10 cellular contexts compared by ENCODE assay signal in the genomic region with DNA sequence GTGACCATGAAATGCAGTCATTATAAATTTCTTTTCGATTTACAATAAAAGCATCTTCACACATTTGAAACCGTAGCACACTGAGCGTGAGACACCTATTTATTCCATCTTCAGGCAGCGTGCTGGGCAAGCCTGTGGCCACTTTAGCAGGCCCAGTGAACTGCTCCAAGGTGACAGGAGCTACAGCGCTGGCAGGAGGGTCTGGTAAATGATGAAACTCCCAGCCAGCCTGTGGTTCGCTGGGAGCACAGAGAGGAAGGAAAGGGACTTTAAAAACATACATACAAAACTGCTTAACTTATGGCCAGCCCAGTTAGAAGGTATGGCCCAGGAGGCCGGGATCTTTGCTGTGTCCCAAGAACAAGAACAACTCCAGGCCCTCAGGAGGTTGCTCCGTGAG. TPM values are rescaled to one million over a fixed set of nuclear protein-coding genes. Genes with fewer than 3 reads are reported as not detected.
DNase-seq lines count a peak whose midpoint lies in the region; ATAC-seq, FAIRE-seq and TF ChIP-seq lines count a peak whose summit lies in the region.
"Had no signal": no experiment of that assay in that cellular context is flagged by ENCODE, and none has a peak within 500 bp of the region (broad histone marks: within the 10 kb centered on the region; RNA-seq: fewer than 3 reads in every experiment).

No MANE protein-coding gene starts in this region.

- no TSS peak for BruUV-seq in HepG2 (replicated peaks; lab: Mats Ljungman, UMichigan)

- CTCF ChIA-PET in activated naive CD4-positive, alpha-beta T cell treated with anti-CD3 and anti-CD28 coated beads for 36 hours (lab: Charles Lee) = no interaction called here
- CTCF ChIA-PET in activated CD4-positive, alpha-beta memory T cell treated with anti-CD3 and anti-CD28 coated beads for 36 hours (lab: Charles Lee) = interaction anchor here (2.9 to 4.0 kb wide), 2 partner anchors 25 to 66 kb away, joined by 10 to 19 read pairs; no protein-coding TSS in a partner anchor
- CTCF ChIA-PET in HepG2 (lab: Yijun Ruan, JAX; ENCODE audit: low intra/inter-chr PET ratio, low total read pairs) = no interaction called here

- H3K4me3 ChIP-seq in HepG2 (replicated peaks in 1 of 3; ENCODE audit: insufficient read depth in 1 of 3, low read depth in 2 of 3, low read length in 3 of 3) = peak overlapping the region in 1 of 3 experiments; percentile 43; a peak in 1 of 6 replicates
- no peak overlapping the region for H3K4me3 ChIP-seq in tibial nerve

- H3K79me2 ChIP-seq in HepG2 (ENCODE audit: insufficient read depth, low read length) = peaks cover 82% of the 10 kb centered on the region

- peak overlapping the region; percentile 60 for H3K27ac ChIP-seq in HepG2 (ENCODE audit: extremely low read length, insufficient read depth, low read length)
- peak overlapping the region in 3 of 4 donors; percentile 29 to 75 (median 71) for H3K27ac ChIP-seq in tibial nerve

- H3K4me1 ChIP-seq in HepG2 (ENCODE audit: insufficient read depth, low read length) = peaks cover 90% of the 10 kb centered on the region
- peaks cover 0 to 87% (median 58%) of the 10 kb centered on the region in 4 donors for H3K4me1 ChIP-seq in tibial nerve

- no peak for TF ChIP-seq POLR2A in HepG2 (IDR thresholded peaks at IDR 0.05; ENCODE audit: insufficient read depth in 1 of 2, low read depth in 2 of 2, low read length in 2 of 2)
- TF ChIP-seq POLR2A in tibial nerve (IDR thresholded peaks at IDR 0.05) = no peak

- intact Hi-C loops in activated naive CD4-positive, alpha-beta T cell treated with anti-CD3 and anti-CD28 coated beads for 36 hours (cut with micrococcal nuclease) = loop anchor here (5.0 kb wide), 2 partner anchors 232 to 467 kb away; a partner anchor contains a TSS
- intact Hi-C loops in activated CD4-positive, alpha-beta memory T cell treated with anti-CD3 and anti-CD28 coated beads for 36 hours (cut with micrococcal nuclease) = loop anchor here (5.0 to 10.0 kb wide), 5 partner anchors 232 to 620 kb away; a partner anchor contains a TSS
- intact Hi-C loops in HepG2 (cut with micrococcal nuclease; ENCODE audit: unreplicated experiment) = loop anchor here (1.0 to 2.0 kb wide), 3 partner anchors 30 to 128 kb away; no protein-coding TSS in a partner anchor

- H3K4me1 Mint-ChIP-seq in activated naive CD4-positive, alpha-beta T cell treated with anti-CD3 and anti-CD28 coated beads for 36 hours (ENCODE audit: low read depth) = peaks cover 83% of the 10 kb centered on the region
- peaks cover 76% of the 10 kb centered on the region for H3K4me1 Mint-ChIP-seq in activated CD4-positive, alpha-beta memory T cell treated with anti-CD3 and anti-CD28 coated beads for 36 hours (ENCODE audit: low read depth)

- H3K36me3 Mint-ChIP-seq in activated naive CD4-positive, alpha-beta T cell treated with anti-CD3 and anti-CD28 coated beads for 36 hours (ENCODE audit: low read depth) = peaks cover 8% of the 10 kb centered on the region
- peaks cover 30% of the 10 kb centered on the region for H3K36me3 Mint-ChIP-seq in activated CD4-positive, alpha-beta memory T cell treated with anti-CD3 and anti-CD28 coated beads for 36 hours

- POLR2A ChIA-PET in activated CD4-positive, alpha-beta memory T cell treated with anti-CD3 and anti-CD28 coated beads for 36 hours (lab: Charles Lee) = interaction anchor here (0.8 to 11.1 kb wide), 6 partner anchors 24 to 93 kb away, joined by 3 to 76 read pairs (median 5); no protein-coding TSS in a partner anchor
- POLR2A ChIA-PET in HepG2 (lab: Yijun Ruan, JAX) = interaction anchor here (2.0 kb wide), 1 partner anchor 128 kb away, joined by 4 read pairs; no protein-coding TSS in a partner anchor

- no peaks in the 10 kb centered on the region for H3K9me3 ChIP-seq in HepG2 (ENCODE audit: low read length)
- H3K9me3 ChIP-seq in tibial nerve = no peaks in the 10 kb centered on the region

- TF ChIP-seq RAD21 in HepG2 (CRISPR knock-in tag; IDR thresholded peaks at IDR 0.05) = no peak

- H3K36me3 ChIP-seq in HepG2 (replicated peaks in 1 of 2; ENCODE audit: control insufficient read depth in 1 of 2, insufficient read depth in 2 of 2, low read length in 2 of 2) (no peaks in the 10 kb centered on the region), tibial nerve (no peaks in the 10 kb centered on the region)

- TF ChIP-seq CTCF in HepG2 (CRISPR knock-in tag; IDR thresholded peaks at IDR 0.05) (no peak), tibial nerve (IDR thresholded peaks at IDR 0.05) (no peak)

- in situ Hi-C loops in HepG2 (cut with HindIII; ENCODE audit: extremely low pct_ligation_motif_present, low pct_unique_long_range_greater_than_20kb) = loop anchor here (10.0 to 25.0 kb wide), 2 partner anchors 80 to 347 kb away; a partner anchor contains a TSS

- WGBS in HepG2 (ENCODE audit: low lambda C conversion rate) = 52% methylated on average over 8 of the region's 8 CpGs
- WGBS in tibial nerve, 2 donors = 83 to 87% methylated on average over 8 of the region's 8 CpGs

- no peak overlapping the region for H2AFZ ChIP-seq in HepG2 (ENCODE audit: low read length)

- peak overlapping the region; percentile 66 for H3K4me2 ChIP-seq in HepG2 (ENCODE audit: low read depth, low read length)

- DNase-seq in activated naive CD4-positive, alpha-beta T cell treated with anti-CD3 and anti-CD28 coated beads for 36 hours = no peak
- no peak for DNase-seq in activated naive CD4-positive, alpha-beta T cell (lab: John Stamatoyannopoulos, UW)
- no peak for DNase-seq in activated CD4-positive, alpha-beta memory T cell treated with anti-CD3 and anti-CD28 coated beads for 36 hours
- DNase-seq in HepG2 (ENCODE audit: low spot score) (no peak), tibial nerve (ENCODE audit: low spot score in 2 of 2) (no peak), A172 (ENCODE audit: low spot score) (no peak), mucosa of gallbladder (ENCODE audit: low spot score) (no peak)
- DNase-seq: NCI-H2107 had no signal

- H3K27me3 Mint-ChIP-seq in activated naive CD4-positive, alpha-beta T cell treated with anti-CD3 and anti-CD28 coated beads for 36 hours (ENCODE audit: low read depth) = no peaks in the 10 kb centered on the region
- no peaks in the 10 kb centered on the region for H3K27me3 Mint-ChIP-seq in activated CD4-positive, alpha-beta memory T cell treated with anti-CD3 and anti-CD28 coated beads for 36 hours

- TF ChIP-seq EP300 in HepG2 (IDR thresholded peaks at IDR 0.05; ENCODE audit: low read depth in 2 of 2, low read length in 2 of 2) = no peak
- no peak for TF ChIP-seq EP300 in HepG2 (CRISPR knock-in tag; IDR thresholded peaks at IDR 0.05; ENCODE audit: borderline replicate concordance)
- TF ChIP-seq EP300 in tibial nerve (IDR thresholded peaks at IDR 0.05) = no peak

- peak; percentile 10 for ATAC-seq in HepG2
- no peak for ATAC-seq in HG02588 (IDR thresholded peaks at IDR 0.05; ENCODE audit: unreplicated experiment)
- ATAC-seq: activated CD4-positive, CD25-positive, alpha-beta regulatory T cell treated with anti-CD3 and anti-CD28 coated beads, Interleukin-2, amount 50 U/mL, for 24 hours had no signal

- H3K27ac Mint-ChIP-seq in activated naive CD4-positive, alpha-beta T cell treated with anti-CD3 and anti-CD28 coated beads for 36 hours = peak overlapping the region; percentile 93
- peak overlapping the region; percentile 93 for H3K27ac Mint-ChIP-seq in activated CD4-positive, alpha-beta memory T cell treated with anti-CD3 and anti-CD28 coated beads for 36 hours

- FAIRE-seq in HepG2 (lab: Jason Lieb, UNC) = no peak

- no peaks in the 10 kb centered on the region for H3K27me3 ChIP-seq in HepG2 (ENCODE audit: control insufficient read depth in 1 of 2, insufficient read depth in 2 of 2, low read length in 2 of 2)
- H3K27me3 ChIP-seq in tibial nerve = no peaks in the 10 kb centered on the region

- peaks cover 16% of the 10 kb centered on the region; the same call in 1 of the 2 replicates for H4K20me1 ChIP-seq in HepG2 (ENCODE audit: insufficient read depth, low read length)

- H3K9me3 Mint-ChIP-seq in activated naive CD4-positive, alpha-beta T cell treated with anti-CD3 and anti-CD28 coated beads for 36 hours = no peaks in the 10 kb centered on the region
- H3K9me3 Mint-ChIP-seq in activated CD4-positive, alpha-beta memory T cell treated with anti-CD3 and anti-CD28 coated beads for 36 hours = no peaks in the 10 kb centered on the region

- no peak overlapping the region for H3K4me3 Mint-ChIP-seq in activated naive CD4-positive, alpha-beta T cell treated with anti-CD3 and anti-CD28 coated beads for 36 hours
- peak overlapping the region; percentile 62 for H3K4me3 Mint-ChIP-seq in activated CD4-positive, alpha-beta memory T cell treated with anti-CD3 and anti-CD28 coated beads for 36 hours

- peak overlapping the region; percentile 36 for H3K9ac ChIP-seq in HepG2 (ENCODE audit: insufficient read depth, low read depth, low read length)

RNA-seq across cellular contexts. Expression of a gene that starts 5.1 kb away (rescaled TPM):
- 10 to 100 TPM; 55.9 to 59.9 TPM for total RNA-seq in activated naive CD4-positive, alpha-beta T cell treated with anti-CD3 and anti-CD28 coated beads for 36 hours
- total RNA-seq in activated CD4-positive, alpha-beta memory T cell treated with anti-CD3 and anti-CD28 coated beads for 36 hours = 10 to 100 TPM; 91.9 to 92.3 TPM
- total RNA-seq in HepG2 (2016; rRNA removed; fragmentation: Illumina TruSeq; extraction: Trizol) (21.2 and 21.7 TPM in 2 replicates), tibial nerve (10 to 100 TPM; 32.0 to 57.3 (median 38.9) TPM), mucosa of gallbladder (75.9 TPM)
- 6.1 and 9.4 TPM in 2 replicates for total RNA-seq in HepG2 (2016; cell fraction: cytosol; rRNA removed; fragmentation: Illumina TruSeq; extraction: Trizol; ENCODE audit: low read depth)
- 17.2 and 20.5 TPM in 2 replicates for total RNA-seq in HepG2 (2016; cell fraction: insoluble cytoplasmic fraction; rRNA removed; fragmentation: Illumina TruSeq; extraction: Trizol)
- 22.7 and 23.5 TPM in 2 replicates for total RNA-seq in HepG2 (2016; cell fraction: membrane; rRNA removed; fragmentation: Illumina TruSeq; extraction: Trizol)
- total RNA-seq in HepG2 (2016; cell fraction: nucleus; rRNA removed; fragmentation: Illumina TruSeq; extraction: Trizol) = 15.4 and 18.1 TPM in 2 replicates
- 38.9 and 46.6 TPM in 2 replicates for polyA plus RNA-seq in HepG2 (2011; rRNA removed)
- polyA plus RNA-seq in HepG2 (2011; cell fraction: cytosol; rRNA removed) = 29.9 and 30.8 TPM in 2 replicates
- 38.0 and 38.2 TPM in 2 replicates for polyA plus RNA-seq in HepG2 (2011; cell fraction: nucleus; rRNA removed)
- 36.7 and 38.5 TPM in 2 replicates for polyA plus RNA-seq in HepG2 (2012)
- 2.1 and 3.2 TPM in 2 replicates for polyA plus RNA-seq in HepG2 (2016; cell fraction: cytosol; fragmentation: Illumina TruSeq; extraction: Trizol; ENCODE audit: low read depth)
- 16.9 and 24.5 TPM in 2 replicates for polyA plus RNA-seq in HepG2 (2016; cell fraction: insoluble cytoplasmic fraction; fragmentation: Illumina TruSeq; extraction: Trizol; ENCODE audit: low read depth)
- 15.6 and 18.4 TPM in 2 replicates for polyA plus RNA-seq in HepG2 (2016; cell fraction: membrane; fragmentation: Illumina TruSeq; extraction: Trizol; ENCODE audit: low read depth)
- 22.7 and 25.7 TPM in 2 replicates for polyA plus RNA-seq in HepG2 (2016; cell fraction: nucleus; fragmentation: Illumina TruSeq; extraction: Trizol; ENCODE audit: insufficient read depth, low read depth)
- 31.8 and 52.5 TPM in 2 replicates for polyA minus RNA-seq in HepG2 (2011; rRNA and poly(A)+ RNA removed; ENCODE audit: low replicate concordance)
- 25.4 and 30.6 TPM in 2 replicates for polyA minus RNA-seq in HepG2 (2011; cell fraction: cytosol; rRNA and poly(A)+ RNA removed)
- 18.2 and 24.7 TPM in 2 replicates for polyA minus RNA-seq in HepG2 (2011; cell fraction: nucleus; rRNA and poly(A)+ RNA removed)
- 20.0 and 40.9 TPM in 2 replicates for total RNA-seq in A172 (2014; rRNA removed; shearing (Covaris generic))
